Comparison of ENCODE assay signal across 1 cellular context in the genomic region with DNA sequence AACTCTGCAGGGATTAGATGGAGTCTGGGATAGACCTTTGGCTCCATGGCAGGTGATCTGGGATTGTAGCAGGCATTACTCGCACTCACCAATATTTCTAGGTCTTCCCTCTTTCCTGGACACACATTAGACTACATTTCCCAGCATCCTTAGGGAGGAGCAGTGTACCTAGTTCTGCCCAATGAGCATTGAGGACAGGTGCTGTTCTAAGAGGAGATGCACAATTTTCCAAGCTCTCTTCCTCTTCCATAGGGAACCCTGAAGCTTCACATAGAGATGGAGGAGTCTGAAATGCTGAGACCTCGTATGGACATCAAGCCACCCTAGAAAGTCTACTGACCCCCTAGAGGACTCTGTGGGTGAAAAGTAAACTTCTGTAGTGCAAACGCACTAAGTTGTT.
TF ChIP-seq lines count a peak whose summit lies in the region.

No MANE protein-coding gene starts in this region.

TF ChIP-seq in H1, 55 proteins besides CTCF, POLR2A, EP300 and RAD21:
- TF ChIP-seq SIX5 (IDR thresholded peaks at IDR 0.05; ENCODE audit: low read depth, low read length) (peak; percentile 59), SP1 (IDR thresholded peaks at IDR 0.05; ENCODE audit: low read depth, low read length) (no peak)
